Comparison of ENCODE assay signal across 20 cellular contexts in genomic region chr17:7284911-7285310, GRCh38. TPM values are rescaled to one million over a fixed set of nuclear protein-coding genes. Genes with fewer than 3 reads are reported as not detected.
A peak's percentile ranks its signal among the peaks of the same experiment; 100 is the strongest.
DNase-seq lines count a peak whose midpoint lies in the region; ATAC-seq and TF ChIP-seq lines count a peak whose summit lies in the region.
"Had no signal": no experiment of that assay in that cellular context is flagged by ENCODE, and none has a peak within 500 bp of the region (broad histone marks: within the 10 kb centered on the region; RNA-seq: fewer than 3 reads in every experiment).

No MANE protein-coding gene starts in this region.

- no peak overlapping the region for H3K27ac Mint-ChIP-seq in neural crest cell (ENCODE audit: unreplicated experiment)
- H3K27ac Mint-ChIP-seq: CD14-positive monocyte; CD4-positive, alpha-beta memory T cell; IgD-negative memory B cell had no signal

- peak overlapping the region; percentile 95 for H3K27ac ChIP-seq in left ventricle myocardium inferior (replicated peaks)
- H3K27ac ChIP-seq in sigmoid colon = peak overlapping the region; percentile 93 to 98 (median 96)
- H3K27ac ChIP-seq in RWPE1 = no peak overlapping the region
- H3K27ac ChIP-seq: 22Rv1, BLaER1, GM23248 had no signal

- H3K9me3 Mint-ChIP-seq in neural crest cell = no peaks in the 10 kb centered on the region
- H3K9me3 Mint-ChIP-seq: CD4-positive, alpha-beta memory T cell had no signal

- no peak for TF ChIP-seq EP300 in sigmoid colon (IDR thresholded peaks at IDR 0.05)

- H3K4me1 ChIP-seq in left ventricle myocardium inferior (peaks cover 71% of the 10 kb centered on the region), sigmoid colon (peaks cover 0 to 56% (median 46%) of the 10 kb centered on the region in 4 donors)

- H3K27me3 ChIP-seq in left ventricle myocardium inferior (ENCODE audit: low read depth) = peaks cover 56% of the 10 kb centered on the region
- no peaks in the 10 kb centered on the region for H3K27me3 ChIP-seq in sigmoid colon

- CTCF ChIA-PET in RWPE1 (lab: Yijun Ruan, JAX) = interaction anchor here (0.6 to 3.5 kb wide), 4 partner anchors 12 to 152 kb away, joined by 3 to 22 read pairs (median 4); no protein-coding TSS in a partner anchor

- TF ChIP-seq CTCF in left ventricle myocardium inferior (IDR thresholded peaks at IDR 0.05; ENCODE audit: borderline replicate concordance) (no peak), neural crest cell (conservative IDR thresholded peaks at IDR 0.05) (no peak), sigmoid colon (IDR thresholded peaks at IDR 0.05) (no peak), RWPE1 (conservative IDR thresholded peaks at IDR 0.05; ENCODE audit: low read depth) (no peak)

- 83 to 95% methylated on average over 16 of the region's 16 CpGs for WGBS in sigmoid colon, 2 donors

- ATAC-seq in left ventricle myocardium superior (no peak), GM18861 (IDR thresholded peaks at IDR 0.05; ENCODE audit: unreplicated experiment) (no peak)
- ATAC-seq: HepG2 had no signal

- peaks cover 20% of the 10 kb centered on the region for H3K27me3 Mint-ChIP-seq in neural crest cell (ENCODE audit: low read depth)

- H3K9me3 ChIP-seq in left ventricle myocardium inferior (replicated peaks) (no peaks in the 10 kb centered on the region), sigmoid colon (no peaks in the 10 kb centered on the region)
- H3K9me3 ChIP-seq: BLaER1, HAP-1 had no signal

- no peaks in the 10 kb centered on the region for H3K36me3 Mint-ChIP-seq in neural crest cell (ENCODE audit: low read depth)
- H3K36me3 Mint-ChIP-seq: CD4-positive, alpha-beta memory T cell; IgD-negative memory B cell had no signal

- H3K4me3 Mint-ChIP-seq in neural crest cell = peak overlapping the region; percentile 44
- H3K4me3 Mint-ChIP-seq: CD4-positive, alpha-beta memory T cell; IgD-negative memory B cell had no signal

- POLR2A ChIA-PET in RWPE1 (lab: Yijun Ruan, JAX; ENCODE audit: low non-redundant PET) = no interaction called here

- H3K36me3 ChIP-seq in left ventricle myocardium inferior (peaks cover 34% of the 10 kb centered on the region), sigmoid colon (peaks cover 26 to 33% (median 28%) of the 10 kb centered on the region in 4 donors)
- H3K36me3 ChIP-seq: BLaER1, HAP-1 had no signal

- no peak for DNase-seq in left ventricle myocardium inferior
- DNase-seq in left ventricle myocardium superior = no peak
- no peak for DNase-seq in neural crest cell (ENCODE audit: low read depth, low spot score)
- no peak for DNase-seq in sigmoid colon
- no peak for DNase-seq in germinal center (ENCODE audit: low spot score)
- DNase-seq in RWPE1 (ENCODE audit: low spot score) = no peak
- no peak for DNase-seq in activated gamma-delta T cell (lab: John Stamatoyannopoulos, UW)
- DNase-seq: CD4-positive, alpha-beta memory T cell; DMS79 treated with DMSO at 0.1 percent for 48 hours; GF-D8; GM23248 had no signal

- peaks cover 20% of the 10 kb centered on the region for H3K4me1 Mint-ChIP-seq in neural crest cell

- H3K4me3 ChIP-seq in left ventricle myocardium inferior (no peak overlapping the region), sigmoid colon (no peak overlapping the region)
- H3K4me3 ChIP-seq: BLaER1, GM23248, HAP-1 had no signal

- intact Hi-C loops in left ventricle myocardium inferior (cut with micrococcal nuclease) (no loop called here), left ventricle myocardium superior (cut with micrococcal nuclease) (no loop called here), sigmoid colon (cut with DNase I) (no loop called here)

- no peak for TF ChIP-seq POLR2A in sigmoid colon (IDR thresholded peaks at IDR 0.05)

RNA-seq across cellular contexts. Expression of gene SLC2A4, which starts 3.4 kb away (rescaled TPM):
- total RNA-seq in left ventricle myocardium inferior (146 TPM), left ventricle myocardium superior (170 TPM), neural crest cell (5.8 and 6.1 TPM in 2 replicates), sigmoid colon (100 to 1,000 TPM in 2 of 4 donors, 10 to 100 TPM in 2; 72.9 to 127 (median 94.7) TPM)
- polyA plus RNA-seq in sigmoid colon = 1 to 10 TPM in 2 of 3 donors, under 1 TPM in 1; 0.60 to 7.9 (median 2.8) TPM
- total RNA-seq: CD4-positive, alpha-beta memory T cell; GM23248 had no signal
- polyA plus RNA-seq: CD14-positive monocyte; CD4-positive, alpha-beta memory T cell; IgD-negative memory B cell had no signal

RNA-seq across cellular contexts. Expression of gene YBX2, which starts 9.5 kb away (rescaled TPM):
- total RNA-seq in left ventricle myocardium inferior (0.77 TPM), left ventricle myocardium superior (0.77 TPM), neural crest cell (0.54 and 0.96 TPM in 2 replicates), sigmoid colon (1 to 10 TPM in 3 of 4 donors, under 1 TPM in 1; 0.28 to 2.5 (median 1.5) TPM)
- 10 to 100 TPM in 2 of 3 donors, 1 to 10 TPM in 1; 4.8 to 37.6 (median 20.1) TPM for polyA plus RNA-seq in sigmoid colon
- total RNA-seq: H4 had no signal
- polyA plus RNA-seq: CD14-positive monocyte; CD4-positive, alpha-beta memory T cell; GM23248; IgD-negative memory B cell had no signal

RNA-seq across cellular contexts. Expression of gene EIF5A, which starts 22.5 kb away (rescaled TPM):
- total RNA-seq in left ventricle myocardium inferior (250 TPM), left ventricle myocardium superior (311 TPM), neural crest cell (725 and 743 TPM in 2 replicates), sigmoid colon (100 to 1,000 TPM; 104 to 156 (median 125) TPM)
- 100 to 1,000 TPM; 315 to 603 (median 403) TPM for polyA plus RNA-seq in sigmoid colon

RNA-seq across cellular contexts. Expression of gene CLDN7, which starts 22.6 kb away (rescaled TPM):
- total RNA-seq in left ventricle myocardium inferior (1.6 TPM), left ventricle myocardium superior (1.8 TPM), neural crest cell (not detected in 2 replicates), sigmoid colon (1 to 10 TPM in 3 of 4 donors, not detected in 1; 1.1 to 2.6 (median 1.9) TPM)
- 100 to 1,000 TPM; 181 to 963 (median 332) TPM for polyA plus RNA-seq in sigmoid colon
- total RNA-seq: A673, H4, HepG2 had no signal
- polyA plus RNA-seq: HepG2 had no signal

RNA-seq across cellular contexts. Expression of gene GPS2, which starts 30.2 kb away (rescaled TPM):
- total RNA-seq in left ventricle myocardium inferior = 66.1 TPM
- 75.0 TPM for total RNA-seq in left ventricle myocardium superior
- 84.2 and 89.9 TPM in 2 replicates for total RNA-seq in neural crest cell
- total RNA-seq in sigmoid colon = 100 to 1,000 TPM in 1 of 4 donors, 10 to 100 TPM in 3; 82.3 to 114 (median 85.4) TPM
- 100 to 1,000 TPM in 1 of 3 donors, 10 to 100 TPM in 2; 67.9 to 113 (median 77.2) TPM for polyA plus RNA-seq in sigmoid colon

Comparison
In these comparisons a context has a peak if more than half of its experiments do, and no peak if none do; other contexts are left out.
1. RNA of gene SLC2A4, which starts 3.4 kb away (total RNA-seq): 170 TPM in left ventricle myocardium superior (single experiment), 146 TPM in left ventricle myocardium inferior (single experiment) and 72.9 to 127 TPM in sigmoid colon; 5.8 to 6.1 TPM in neural crest cell; every median in the first group is over 10 times any median in the second.